13 cellular contexts compared by ENCODE assay signal in genomic region chr16:68281368-68282063, GRCh38. TPM values are rescaled to one million over a fixed set of nuclear protein-coding genes. Genes with fewer than 3 reads are reported as not detected.
DNase-seq lines count a peak whose midpoint lies in the region; ATAC-seq and TF ChIP-seq lines count a peak whose summit lies in the region.
"Had no signal": no experiment of that assay in that cellular context is flagged by ENCODE, and none has a peak within 500 bp of the region (broad histone marks: within the 10 kb centered on the region; RNA-seq: fewer than 3 reads in every experiment).

No MANE protein-coding gene starts in this region.

- no peaks in the 10 kb centered on the region for H3K27me3 Mint-ChIP-seq in activated T-helper 17 cell treated with anti-CD3 and anti-CD28 coated beads, Interleukin-2, amount 50 U/mL, for 72 hours
- no peaks in the 10 kb centered on the region for H3K27me3 Mint-ChIP-seq in naive thymus-derived CD8-positive, alpha-beta T cell

- DNase-seq in naive thymus-derived CD8-positive, alpha-beta T cell = peak in 7 of 10 donors; percentile 28 to 67 (median 47)
- DNase-seq in SIG-M5 (lab: John Stamatoyannopoulos, UW) = no peak
- DNase-seq in KBM-7 = no peak
- DNase-seq: adrenal gland, kidney glomerular epithelial cell, NCI-H1105 had no signal

- no peaks in the 10 kb centered on the region for H3K9me2 ChIP-seq in DOHH2 (replicated peaks; ENCODE audit: control insufficient read depth, low read length)

- H3K9me3 Mint-ChIP-seq in activated T-helper 17 cell treated with anti-CD3 and anti-CD28 coated beads, Interleukin-2, amount 50 U/mL, for 72 hours = no peaks in the 10 kb centered on the region
- H3K9me3 Mint-ChIP-seq in naive thymus-derived CD8-positive, alpha-beta T cell = no peaks in the 10 kb centered on the region
- H3K9me3 Mint-ChIP-seq: GM23338 had no signal

- H3K36me3 Mint-ChIP-seq in activated T-helper 17 cell treated with anti-CD3 and anti-CD28 coated beads, Interleukin-2, amount 50 U/mL, for 72 hours (ENCODE audit: low read depth) = peaks cover 75% of the 10 kb centered on the region
- peaks cover 0 to 44% (median 10%) of the 10 kb centered on the region in 3 donors for H3K36me3 Mint-ChIP-seq in naive thymus-derived CD8-positive, alpha-beta T cell

- peaks cover 31% of the 10 kb centered on the region for H3F3A ChIP-seq in DOHH2 (ENCODE audit: control insufficient read depth, insufficient read depth)

- H3K27ac Mint-ChIP-seq in activated T-helper 17 cell treated with anti-CD3 and anti-CD28 coated beads, Interleukin-2, amount 50 U/mL, for 72 hours = peak overlapping the region; percentile 85
- peak overlapping the region; percentile 86 to 98 (median 91) for H3K27ac Mint-ChIP-seq in naive thymus-derived CD8-positive, alpha-beta T cell
- H3K27ac Mint-ChIP-seq: GM23338 had no signal

- H3K9me3 ChIP-seq in BLaER1 (no peaks in the 10 kb centered on the region; the same call in 1 of the 2 replicates), DOHH2 (ENCODE audit: control insufficient read depth, insufficient read depth, low read length) (no peaks in the 10 kb centered on the region)
- H3K9me3 ChIP-seq: adrenal gland had no signal

- H3K79me2 ChIP-seq in DOHH2 (ENCODE audit: control insufficient read depth, low read length) = peaks cover 68% of the 10 kb centered on the region

- H3K36me3 ChIP-seq in BLaER1 (peaks cover 57% of the 10 kb centered on the region), DOHH2 (ENCODE audit: control insufficient read depth, low read length) (peaks cover 61% of the 10 kb centered on the region)

- H3K9ac ChIP-seq in BLaER1 = no peak overlapping the region

- no peaks in the 10 kb centered on the region for H3K27me3 ChIP-seq in BLaER1
- H3K27me3 ChIP-seq in DOHH2 (ENCODE audit: control insufficient read depth, low read length) = no peaks in the 10 kb centered on the region
- H3K27me3 ChIP-seq: adrenal gland had no signal

- H3K27ac ChIP-seq in BLaER1 (peak overlapping the region; percentile 85; the same call in 1 of the 2 replicates), DOHH2 (ENCODE audit: low read depth, low read length) (peak overlapping the region; percentile 93)

- peak; percentile 45 for ATAC-seq in activated T-helper 17 cell treated with anti-CD3 and anti-CD28 coated beads, Interleukin-2, amount 50 U/mL, for 72 hours (replicated peaks)
- peak; percentile 62 to 64 for ATAC-seq in naive thymus-derived CD8-positive, alpha-beta T cell
- ATAC-seq in GM18520 (IDR thresholded peaks at IDR 0.05; ENCODE audit: unreplicated experiment) (no peak), GM18519 (IDR thresholded peaks at IDR 0.05; ENCODE audit: low FRiP score, unreplicated experiment) (no peak)
- ATAC-seq: GM23338 had no signal

- in situ Hi-C loops in KBM-7 (cut with MboI; ENCODE audit: low pct_unique_long_range_greater_than_20kb, low sequenced_read_pairs) = no loop called here

- H4K20me1 ChIP-seq in BLaER1 = peaks cover 3% of the 10 kb centered on the region; the same call in 1 of the 2 replicates
- no peaks in the 10 kb centered on the region for H4K20me1 ChIP-seq in DOHH2 (ENCODE audit: control insufficient read depth, insufficient read depth, low read depth, low read length)

- no peak for TF ChIP-seq CTCF in DOHH2 (IDR thresholded peaks at IDR 0.05; ENCODE audit: low read depth, low read length, poor library complexity, severe bottlenecking)

- H3K4me1 ChIP-seq in BLaER1 = peaks cover 68% of the 10 kb centered on the region
- H3K4me1 ChIP-seq in DOHH2 (ENCODE audit: control insufficient read depth, low read length) = peaks cover 70% of the 10 kb centered on the region

- peak overlapping the region; percentile 94; the same call in 1 of the 2 replicates for H3K4me2 ChIP-seq in BLaER1
- H3K4me2 ChIP-seq in DOHH2 (ENCODE audit: low read length) = peak overlapping the region; percentile 82
- H3K4me2 ChIP-seq: GM23338 had no signal

- H3K4me3 Mint-ChIP-seq in activated T-helper 17 cell treated with anti-CD3 and anti-CD28 coated beads, Interleukin-2, amount 50 U/mL, for 72 hours = peak overlapping the region; percentile 79
- peak overlapping the region; percentile 66 to 90 (median 82) for H3K4me3 Mint-ChIP-seq in naive thymus-derived CD8-positive, alpha-beta T cell
- H3K4me3 Mint-ChIP-seq: GM23338 had no signal

- peaks cover 52% of the 10 kb centered on the region for H3K4me1 Mint-ChIP-seq in activated T-helper 17 cell treated with anti-CD3 and anti-CD28 coated beads, Interleukin-2, amount 50 U/mL, for 72 hours
- peaks cover 40 to 76% (median 70%) of the 10 kb centered on the region in 4 donors for H3K4me1 Mint-ChIP-seq in naive thymus-derived CD8-positive, alpha-beta T cell
- H3K4me1 Mint-ChIP-seq: GM23338 had no signal

- H3K4me3 ChIP-seq in BLaER1 = no peak overlapping the region
- H3K4me3 ChIP-seq in DOHH2 (ENCODE audit: low read length) = peak overlapping the region; percentile 22
- H3K4me3 ChIP-seq: adrenal gland, GM23338 had no signal

- POLR2A ChIA-PET in naive thymus-derived CD8-positive, alpha-beta T cell (lab: Charles Lee) = interaction anchor here (34.3 to 40.3 kb wide), 2 partner anchors 6 to 14 kb away, joined by 1294 read pairs; partner anchors contain the start of genes PRMT7, SLC7A6 and SLC7A6OS

RNA-seq across cellular contexts. Expression of gene SLC7A6, which starts 17.2 kb away (rescaled TPM):
- total RNA-seq in activated T-helper 17 cell treated with anti-CD3 and anti-CD28 coated beads, Interleukin-2, amount 50 U/mL, for 72 hours = 10 to 100 TPM; 65.6 to 99.0 TPM
- total RNA-seq in naive thymus-derived CD8-positive, alpha-beta T cell = 100 to 1,000 TPM; 211 to 228 TPM
- polyA plus RNA-seq in naive thymus-derived CD8-positive, alpha-beta T cell = 10 to 100 TPM; 14.3 to 20.2 (median 19.2) TPM

RNA-seq across cellular contexts. Expression of gene SLC7A6OS, which starts 29.2 kb away (rescaled TPM):
- 10 to 100 TPM; 21.3 to 21.8 TPM for total RNA-seq in activated T-helper 17 cell treated with anti-CD3 and anti-CD28 coated beads, Interleukin-2, amount 50 U/mL, for 72 hours
- total RNA-seq in naive thymus-derived CD8-positive, alpha-beta T cell = 10 to 100 TPM; 46.0 to 52.0 TPM
- 10 to 100 TPM; 18.8 to 27.5 (median 23.3) TPM for polyA plus RNA-seq in naive thymus-derived CD8-positive, alpha-beta T cell

RNA-seq across cellular contexts. Expression of gene PRMT7, which starts 29.3 kb away (rescaled TPM):
- 10 to 100 TPM; 53.3 to 57.8 TPM for total RNA-seq in activated T-helper 17 cell treated with anti-CD3 and anti-CD28 coated beads, Interleukin-2, amount 50 U/mL, for 72 hours
- total RNA-seq in naive thymus-derived CD8-positive, alpha-beta T cell = 100 to 1,000 TPM; 110 to 112 TPM
- 10 to 100 TPM; 35.7 to 49.9 (median 43.2) TPM for polyA plus RNA-seq in naive thymus-derived CD8-positive, alpha-beta T cell

RNA-seq across cellular contexts. Expression of gene PLA2G15, which starts 36.3 kb away (rescaled TPM):
- 10 to 100 TPM; 11.2 to 15.5 TPM for total RNA-seq in activated T-helper 17 cell treated with anti-CD3 and anti-CD28 coated beads, Interleukin-2, amount 50 U/mL, for 72 hours
- total RNA-seq in naive thymus-derived CD8-positive, alpha-beta T cell = 1 to 10 TPM; 6.3 to 8.0 TPM
- polyA plus RNA-seq in naive thymus-derived CD8-positive, alpha-beta T cell = 1 to 10 TPM; 2.4 to 9.6 (median 4.6) TPM

RNA-seq across cellular contexts. Expression of gene ESRP2, which starts 45.6 kb away (rescaled TPM):
- total RNA-seq in activated T-helper 17 cell treated with anti-CD3 and anti-CD28 coated beads, Interleukin-2, amount 50 U/mL, for 72 hours = under 1 TPM; 0.13 to 0.15 TPM
- under 1 TPM; 0.22 to 0.36 TPM for total RNA-seq in naive thymus-derived CD8-positive, alpha-beta T cell
- under 1 TPM in 1 of 3 donors, not detected in 2; 0.64 TPM for polyA plus RNA-seq in naive thymus-derived CD8-positive, alpha-beta T cell
- total RNA-seq: frontal cortex had no signal

Comparison
In these comparisons a context has a peak if more than half of its experiments do, and no peak if none do; other contexts are left out.
1. ATAC-seq: peak in activated T-helper 17 cell treated with anti-CD3 and anti-CD28 coated beads, Interleukin-2, amount 50 U/mL, for 72 hours (single experiment) and naive thymus-derived CD8-positive, alpha-beta T cell (2 of 2); none in GM18520 (single experiment) and GM18519 (single experiment).
2. DNase-seq: peak in naive thymus-derived CD8-positive, alpha-beta T cell (7 of 10); none in SIG-M5 (single experiment) and KBM-7 (single experiment).